Comparison of ENCODE assay signal across 12 cellular contexts in the genomic region with DNA sequence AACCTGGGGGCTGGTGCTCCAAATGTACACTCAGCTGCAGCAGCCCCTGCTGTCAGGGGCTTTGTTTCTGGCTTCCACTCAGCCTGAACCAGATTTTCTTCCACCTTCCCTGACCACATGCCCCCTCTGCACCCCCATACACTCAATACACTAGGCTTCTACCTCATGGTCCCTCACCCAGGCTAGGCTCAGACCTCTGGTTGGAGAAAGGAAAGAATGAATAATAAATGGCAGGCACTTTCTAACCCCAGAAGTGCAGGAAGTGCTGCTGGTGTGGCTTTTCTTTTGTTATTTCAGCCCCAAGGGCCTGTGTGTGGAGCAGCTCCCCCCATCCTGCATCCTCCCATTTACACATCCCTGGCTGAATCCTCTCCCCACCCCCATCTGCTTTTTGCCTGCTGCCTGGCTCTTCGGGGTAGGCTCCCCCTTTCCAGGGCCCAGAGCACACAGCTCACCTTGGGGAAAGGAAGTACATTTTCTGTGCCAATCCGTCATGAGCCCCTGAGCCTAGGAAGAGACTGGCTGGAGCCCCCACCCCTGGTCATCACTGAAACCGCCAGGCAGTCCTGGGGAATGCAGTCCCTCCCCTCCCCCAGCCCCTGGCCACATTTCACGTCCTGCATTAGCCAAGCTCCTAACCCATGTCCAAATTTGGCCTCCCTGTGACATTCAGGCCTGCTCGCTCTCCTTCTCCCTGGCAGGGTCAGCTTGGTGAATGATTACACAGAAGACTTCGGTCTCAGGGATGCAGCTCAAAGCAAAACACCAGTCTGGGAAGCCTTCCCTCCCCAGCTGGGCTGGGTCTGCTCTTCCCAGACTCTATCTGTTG. TPM values are rescaled to one million over a fixed set of nuclear protein-coding genes. Genes with fewer than 3 reads are reported as not detected.
DNase-seq lines count a peak whose midpoint lies in the region; ATAC-seq lines count a peak whose summit lies in the region.
"Had no signal": no experiment of that assay in that cellular context is flagged by ENCODE, and none has a peak within 500 bp of the region (broad histone marks: within the 10 kb centered on the region; RNA-seq: fewer than 3 reads in every experiment).

No MANE protein-coding gene starts in this region.

- 48 to 56% methylated on average over 6 of the region's 6 CpGs for WGBS in esophagus, 2 donors
- 19 to 24% methylated on average over 4 to 6 of the region's 6 CpGs for WGBS in mesodermal cell (ENCODE audit: insufficient coverage in 2 of 2), 2 experiments

- H3K36me3 ChIP-seq in esophagus (ENCODE audit: control insufficient read depth in 2 of 2, insufficient read depth in 2 of 2, low read length in 1 of 2) (no peaks in the 10 kb centered on the region), mesodermal cell (ENCODE audit: control insufficient read depth, insufficient read depth, low read length) (no peaks in the 10 kb centered on the region)

- DNase-seq in ACHN (peak; percentile 68), KBM-7 (peak; percentile 86), occipital lobe (lab: John Stamatoyannopoulos, UW) (no peak), NCI-H1417 treated with DMSO at 0.1 percent for 48 hours (lab: John Stamatoyannopoulos, UW) (no peak), activated gamma-delta T cell treated with Interleukin-2 at 50 U/mL for 16 hours (no peak)
- DNase-seq: activated CD8-positive, alpha-beta memory T cell treated with anti-CD3 and anti-CD28 coated beads for 24 hours; KG1; mammary epithelial cell had no signal

- no peaks in the 10 kb centered on the region for H3K27me3 ChIP-seq in esophagus (ENCODE audit: control insufficient read depth in 1 of 2, insufficient read depth in 2 of 2, low read length in 2 of 2)

- H3K4me1 ChIP-seq in esophagus (ENCODE audit: control insufficient read depth in 2 of 2, insufficient read depth in 2 of 2, low read length in 1 of 2) (peaks cover 6 to 7% of the 10 kb centered on the region in 2 donors), mesodermal cell (ENCODE audit: control insufficient read depth, insufficient read depth, low read length, poor library complexity, severe bottlenecking) (peaks cover 56% of the 10 kb centered on the region)

- H3K4me3 ChIP-seq in esophagus (ENCODE audit: low read depth in 1 of 2, low read length in 2 of 2), result no peak overlapping the region
- H3K4me3 ChIP-seq in mesodermal cell (ENCODE audit: extremely low read depth, insufficient read depth, low read length, poor library complexity, severe bottlenecking), result no peak overlapping the region

- in situ Hi-C loops in ACHN (cut with HindIII; ENCODE audit: low pct_ligation_motif_present, low pct_unique_long_range_greater_than_20kb, low sequenced_read_pairs), result loop anchor here (10.0 kb wide), 1 partner anchor 59 kb away; no protein-coding TSS in a partner anchor
- in situ Hi-C loops in KBM-7 (cut with MboI; ENCODE audit: low pct_unique_long_range_greater_than_20kb, low sequenced_read_pairs), result no loop called here

- H3K9me3 ChIP-seq in esophagus (ENCODE audit: control insufficient read depth in 2 of 2, insufficient read depth in 1 of 2, low read depth in 1 of 2, low read length in 1 of 2) (no peaks in the 10 kb centered on the region), mesodermal cell (ENCODE audit: control insufficient read depth, low read length) (no peaks in the 10 kb centered on the region)

- peak overlapping the region; percentile 41 to 44 for H3K27ac ChIP-seq in esophagus (ENCODE audit: low read depth in 2 of 2, low read length in 1 of 2)
- peak overlapping the region; percentile 71 for H3K27ac ChIP-seq in mesodermal cell (ENCODE audit: low read depth, low read length, severe bottlenecking)

- no peak for ATAC-seq in HG03432 (IDR thresholded peaks at IDR 0.05; ENCODE audit: unreplicated experiment)
- ATAC-seq: HCT116 had no signal

RNA-seq across cellular contexts. Expression of gene DYSF, which starts 2.6 kb away (rescaled TPM):
- polyA plus RNA-seq in esophagus, result 1 to 10 TPM; 1.8 to 2.6 TPM
- 37.6 TPM for polyA plus RNA-seq in mesodermal cell (2013, experiment 1 of 2)
- 23.4 TPM for polyA plus RNA-seq in mesodermal cell (2013, experiment 2 of 2)
- 0.47 TPM for total RNA-seq in occipital lobe

Comparison
In these comparisons a context has a peak if more than half of its experiments do, and no peak if none do; other contexts are left out.
1. DNase-seq: peak in ACHN (single experiment) and KBM-7 (single experiment); none in occipital lobe (single experiment), NCI-H1417 treated with DMSO at 0.1 percent for 48 hours (single experiment) and activated gamma-delta T cell treated with Interleukin-2 at 50 U/mL for 16 hours (single experiment).